Comparison of ENCODE assay signal across 13 cellular contexts in genomic region chr14:92645841-92646478, GRCh38.
DNase-seq lines count a peak whose midpoint lies in the region; ATAC-seq and TF ChIP-seq lines count a peak whose summit lies in the region.
"Had no signal": no experiment of that assay in that cellular context is flagged by ENCODE, and none has a peak within 500 bp of the region (broad histone marks: within the 10 kb centered on the region; RNA-seq: fewer than 3 reads in every experiment).

No MANE protein-coding gene starts in this region.

- H3K9me3 ChIP-seq in uterus (no peaks in the 10 kb centered on the region), body of pancreas (no peaks in the 10 kb centered on the region)

- H3K27ac Mint-ChIP-seq in activated naive CD4-positive, alpha-beta T cell treated with anti-CD3 and anti-CD28 coated beads, Interleukin-2, amount 10 ng/mL, durations not matched to agents 7 days and 5 days: peak overlapping the region; percentile 89
- H3K27ac Mint-ChIP-seq: type B pancreatic cell had no signal

- no peak for ATAC-seq in GM19397 (IDR thresholded peaks at IDR 0.05; ENCODE audit: unreplicated experiment)
- ATAC-seq in left colon: no peak
- ATAC-seq in body of pancreas: no peak
- ATAC-seq: Panc1 had no signal

- WGBS in body of pancreas, 2 donors: 75 to 83% methylated on average over 13 of the region's 13 CpGs

- H3K27ac ChIP-seq in uterus (peak overlapping the region; percentile 97 to 100), body of pancreas (no peak overlapping the region)

- no peak for DNase-seq in activated naive CD4-positive, alpha-beta T cell treated with anti-CD3 and anti-CD28 coated beads, Interleukin-2, amount 10 ng/mL, durations not matched to agents 7 days and 5 days
- DNase-seq in activated naive CD4-positive, alpha-beta T cell (lab: John Stamatoyannopoulos, UW): no peak
- peak; percentile 66 to 74 for DNase-seq in foreskin fibroblast
- no peak for DNase-seq in uterus
- DNase-seq in left colon: no peak
- no peak for DNase-seq in body of pancreas
- DNase-seq: activated CD8-positive, alpha-beta memory T cell treated with anti-CD3 and anti-CD28 coated beads, Interleukin-2, amount 50 U/mL, for 4 hours; mammary epithelial cell; stimulated activated CD4-positive, alpha-beta T cell treated with anti-CD3 and anti-CD28 coated beads, Interleukin-15, amount 100 ng/mL, for 24 hours had no signal

- H3K27me3 ChIP-seq in uterus (no peaks in the 10 kb centered on the region), body of pancreas (no peaks in the 10 kb centered on the region)

- peak overlapping the region; percentile 9; the same call in 1 of the 2 replicates for H3K4me3 ChIP-seq in WI38 (ENCODE audit: low read depth, low read length)
- no peak overlapping the region for H3K4me3 ChIP-seq in foreskin fibroblast (ENCODE audit: low read depth in 1 of 2, low read length in 2 of 2)
- H3K4me3 ChIP-seq in uterus: no peak overlapping the region
- H3K4me3 ChIP-seq in body of pancreas: no peak overlapping the region

- CTCF ChIA-PET in activated naive CD4-positive, alpha-beta T cell treated with anti-CD3 and anti-CD28 coated beads, Interleukin-2, amount 10 ng/mL, durations not matched to agents 7 days and 5 days (lab: Charles Lee): no interaction called here

- H3K36me3 Mint-ChIP-seq in activated naive CD4-positive, alpha-beta T cell treated with anti-CD3 and anti-CD28 coated beads, Interleukin-2, amount 10 ng/mL, durations not matched to agents 7 days and 5 days: peaks cover 19% of the 10 kb centered on the region

- intact Hi-C loops in uterus (cut with DNase I; ENCODE audit: low total_unique reads): no loop called here
- intact Hi-C loops in left colon (cut with DNase I, micrococcal nuclease): no loop called here
- intact Hi-C loops in body of pancreas (cut with DNase I): no loop called here

- H3K27me3 Mint-ChIP-seq in activated naive CD4-positive, alpha-beta T cell treated with anti-CD3 and anti-CD28 coated beads, Interleukin-2, amount 10 ng/mL, durations not matched to agents 7 days and 5 days: no peaks in the 10 kb centered on the region
- H3K27me3 Mint-ChIP-seq: type B pancreatic cell had no signal

- no peak overlapping the region for H3K4me3 Mint-ChIP-seq in activated naive CD4-positive, alpha-beta T cell treated with anti-CD3 and anti-CD28 coated beads, Interleukin-2, amount 10 ng/mL, durations not matched to agents 7 days and 5 days
- H3K4me3 Mint-ChIP-seq: type B pancreatic cell had no signal

- no peak for TF ChIP-seq CTCF in WI38 (IDR thresholded peaks at IDR 0.05; ENCODE audit: low read depth, low read length)
- TF ChIP-seq CTCF in foreskin fibroblast (IDR thresholded peaks at IDR 0.05; ENCODE audit: low read depth, low read length): no peak
- TF ChIP-seq CTCF in uterus (IDR thresholded peaks at IDR 0.05): no peak
- no peak for TF ChIP-seq CTCF in body of pancreas (IDR thresholded peaks at IDR 0.05)

- H3K4me1 Mint-ChIP-seq in activated naive CD4-positive, alpha-beta T cell treated with anti-CD3 and anti-CD28 coated beads, Interleukin-2, amount 10 ng/mL, durations not matched to agents 7 days and 5 days: peaks cover 62% of the 10 kb centered on the region

- H3K4me1 ChIP-seq in uterus (peaks cover 24 to 31% of the 10 kb centered on the region in 2 donors), body of pancreas (no peaks in the 10 kb centered on the region)

- H3K9me3 Mint-ChIP-seq in activated naive CD4-positive, alpha-beta T cell treated with anti-CD3 and anti-CD28 coated beads, Interleukin-2, amount 10 ng/mL, durations not matched to agents 7 days and 5 days: peaks cover 12% of the 10 kb centered on the region

- H3K36me3 ChIP-seq in uterus: no peaks in the 10 kb centered on the region
- no peaks in the 10 kb centered on the region for H3K36me3 ChIP-seq in body of pancreas (replicated peaks in 1 of 2; ENCODE audit: insufficient read depth in 1 of 2, low read depth in 2 of 2)

- TF ChIP-seq POLR2A in uterus (IDR thresholded peaks at IDR 0.05) (no peak), body of pancreas (IDR thresholded peaks at IDR 0.05) (no peak)

Comparison
In these comparisons a context has a peak if more than half of its experiments do, and no peak if none do; other contexts are left out.
1. DNase-seq: peak in foreskin fibroblast (2 of 2); none in activated naive CD4-positive, alpha-beta T cell treated with anti-CD3 and anti-CD28 coated beads, Interleukin-2, amount 10 ng/mL, durations not matched to agents 7 days and 5 days (single experiment), activated naive CD4-positive, alpha-beta T cell (0 of 4), uterus (0 of 2), left colon (0 of 2) and body of pancreas (0 of 4).
2. H3K27ac ChIP-seq: peak in uterus (2 of 2); none in body of pancreas (0 of 4).